26 cellular contexts compared by ENCODE assay signal in the genomic region with DNA sequence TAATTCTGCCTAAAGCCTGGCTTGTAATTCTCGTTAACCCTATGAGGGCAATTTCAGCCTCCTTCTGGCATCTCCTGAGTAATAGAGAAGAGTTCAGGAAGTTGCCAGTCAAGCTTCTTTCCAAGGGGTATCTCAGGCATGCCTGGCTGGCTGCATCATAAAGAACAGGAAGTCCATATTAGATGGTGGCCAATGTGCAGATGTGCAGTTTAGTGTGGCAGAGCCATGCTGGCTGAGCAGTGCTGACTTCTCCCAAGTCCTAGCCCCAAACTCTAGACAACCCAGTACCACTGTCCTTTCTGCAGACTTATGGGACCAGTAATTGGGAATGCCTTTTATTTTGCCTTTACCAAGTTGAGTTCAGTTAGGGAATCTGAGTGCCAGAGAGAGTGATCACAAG.
"Had no signal": no experiment of that assay in that cellular context is flagged by ENCODE, and none has a peak within 500 bp of the region (broad histone marks: within the 10 kb centered on the region; RNA-seq: fewer than 3 reads in every experiment).

No MANE protein-coding gene starts in this region.

- H3K27me3 ChIP-seq: pancreas, right lobe of liver, tibial nerve, uterus had no signal

- FAIRE-seq: islet of Langerhans, kidney, pancreas had no signal

- H3K4me2 ChIP-seq: smooth muscle cell had no signal

- H3K4me1 ChIP-seq: lower lobe of right lung, pancreas, prostate gland, right lobe of liver, tibial nerve, uterus had no signal

- H3K4me3 ChIP-seq: lower lobe of right lung, pancreas, prostate gland, right lobe of liver, smooth muscle cell, tibial nerve, uterus had no signal

- H3K36me3 ChIP-seq: lower lobe of right lung, pancreas, prostate gland, right lobe of liver, uterus had no signal

- ATAC-seq: lower lobe of right lung; natural killer cell; pancreas; right lobe of liver; stimulated activated memory B cell treated with anti-CD40 and anti-IgM and Interleukin-4, amounts not matched to agents 10 μg/mL and 1 μg/mL and 100 μg/mL, for 72 hours; stimulated activated naive CD8-positive, alpha-beta T cell treated with anti-CD3 and anti-CD28 coated beads, Interleukin-15, amount 100 ng/mL, for 72 hours had no signal

- H3K9me3 ChIP-seq: pancreas, prostate gland, uterus had no signal

- DNase-seq: hypothalamus; immature natural killer cell; kidney; lower lobe of right lung; mammary epithelial cell; mesendoderm; naive B cell; natural killer cell; nucleus accumbens; pancreas; posterior cingulate gyrus; retina; right lobe of liver; stimulated activated CD4-positive, alpha-beta T cell treated with anti-CD3 and anti-CD28 coated beads, Interleukin-1b, Interleukin-23, amount 100 ng/mL, for 48 hours; stimulated activated CD4-positive, alpha-beta T cell treated with anti-CD3 and anti-CD28 coated beads, Interleukin-2, amount 100 ng/mL, for 48 hours; stimulated activated CD4-positive, alpha-beta T cell treated with anti-CD3 and anti-CD28 coated beads, Interleukin-4, amount 100 ng/mL, for 4 hours; stimulated activated CD8-positive, alpha-beta memory T cell treated with anti-CD3 and anti-CD28 coated beads, Interleukin-4, amount 100 ng/mL, for 48 hours; stimulated activated naive CD4-positive, alpha-beta T cell treated with Interleukin-2 at 50 U/mL for 16 hours; stimulated activated naive CD8-positive, alpha-beta T cell treated with anti-CD3 and anti-CD28 coated beads, Interleukin-15, amount 100 ng/mL, for 72 hours; substantia nigra; uterus had no signal

- H3K27ac ChIP-seq: lower lobe of right lung, pancreas, prostate gland, right lobe of liver, tibial nerve, uterus had no signal
